ENCODE assay signal across 1 cellular context in genomic region chr22:23219787-23220484, GRCh38.
TF ChIP-seq lines count a peak whose summit lies in the region.

No MANE protein-coding gene starts in this region.

TF ChIP-seq in H1, 55 proteins besides CTCF, POLR2A, EP300 and RAD21:
- TF ChIP-seq YY1 (IDR thresholded peaks at IDR 0.05; ENCODE audit: low read depth, low read length), result no peak
- TF ChIP-seq SIN3A (conservative IDR thresholded peaks at IDR 0.05 in 1 of 2, IDR thresholded peaks at IDR 0.05 in 1 of 2; ENCODE audit: low read depth in 1 of 2, low read length in 2 of 2), result no peak
- TF ChIP-seq ASH2L (IDR thresholded peaks at IDR 0.05; ENCODE audit: low read length), result no peak
- no peak for TF ChIP-seq NANOG (IDR thresholded peaks at IDR 0.05; ENCODE audit: insufficient read depth, low read depth, low read length, poor library complexity, severe bottlenecking)
- no peak for TF ChIP-seq FOSL1 (IDR thresholded peaks at IDR 0.05; ENCODE audit: insufficient read depth, low read depth, low read length)
- TF ChIP-seq CEBPB (IDR thresholded peaks at IDR 0.05; ENCODE audit: low read depth, low read length), result no peak
- TF ChIP-seq E2F6 (IDR thresholded peaks at IDR 0.05), result no peak
- TF ChIP-seq EGR1 (IDR thresholded peaks at IDR 0.05; ENCODE audit: borderline replicate concordance, low read depth, low read length), result no peak
- no peak for TF ChIP-seq CBX8 (IDR thresholded peaks at IDR 0.05; ENCODE audit: borderline replicate concordance, low read depth, low read length)
- TF ChIP-seq GTF2F1 (IDR thresholded peaks at IDR 0.05; ENCODE audit: borderline replicate concordance, low read depth, low read length), result no peak
- no peak for TF ChIP-seq SAP30 (IDR thresholded peaks at IDR 0.05; ENCODE audit: insufficient read depth, insufficient replicate concordance, low read length)
- TF ChIP-seq RXRA (IDR thresholded peaks at IDR 0.05; ENCODE audit: insufficient read depth, low read depth, low read length), result no peak
- TF ChIP-seq MAX (IDR thresholded peaks at IDR 0.05), result no peak
- no peak for TF ChIP-seq SRF (IDR thresholded peaks at IDR 0.05; ENCODE audit: low read depth, low read length)
- TF ChIP-seq CHD2 (IDR thresholded peaks at IDR 0.05; ENCODE audit: low read length), result no peak
- no peak for TF ChIP-seq PHF8 (conservative IDR thresholded peaks at IDR 0.05; ENCODE audit: low read depth, low read length)
- TF ChIP-seq CTBP2 (IDR thresholded peaks at IDR 0.05; ENCODE audit: borderline replicate concordance, insufficient read depth, insufficient read length, low read length), result no peak
- TF ChIP-seq TBP (IDR thresholded peaks at IDR 0.05; ENCODE audit: low read depth, low read length), result no peak
- TF ChIP-seq BACH1 (IDR thresholded peaks at IDR 0.05; ENCODE audit: low read length), result no peak
- TF ChIP-seq CHD7 (IDR thresholded peaks at IDR 0.05; ENCODE audit: insufficient replicate concordance, low read length), result no peak
